29 cellular contexts compared by ENCODE assay signal in the genomic region with DNA sequence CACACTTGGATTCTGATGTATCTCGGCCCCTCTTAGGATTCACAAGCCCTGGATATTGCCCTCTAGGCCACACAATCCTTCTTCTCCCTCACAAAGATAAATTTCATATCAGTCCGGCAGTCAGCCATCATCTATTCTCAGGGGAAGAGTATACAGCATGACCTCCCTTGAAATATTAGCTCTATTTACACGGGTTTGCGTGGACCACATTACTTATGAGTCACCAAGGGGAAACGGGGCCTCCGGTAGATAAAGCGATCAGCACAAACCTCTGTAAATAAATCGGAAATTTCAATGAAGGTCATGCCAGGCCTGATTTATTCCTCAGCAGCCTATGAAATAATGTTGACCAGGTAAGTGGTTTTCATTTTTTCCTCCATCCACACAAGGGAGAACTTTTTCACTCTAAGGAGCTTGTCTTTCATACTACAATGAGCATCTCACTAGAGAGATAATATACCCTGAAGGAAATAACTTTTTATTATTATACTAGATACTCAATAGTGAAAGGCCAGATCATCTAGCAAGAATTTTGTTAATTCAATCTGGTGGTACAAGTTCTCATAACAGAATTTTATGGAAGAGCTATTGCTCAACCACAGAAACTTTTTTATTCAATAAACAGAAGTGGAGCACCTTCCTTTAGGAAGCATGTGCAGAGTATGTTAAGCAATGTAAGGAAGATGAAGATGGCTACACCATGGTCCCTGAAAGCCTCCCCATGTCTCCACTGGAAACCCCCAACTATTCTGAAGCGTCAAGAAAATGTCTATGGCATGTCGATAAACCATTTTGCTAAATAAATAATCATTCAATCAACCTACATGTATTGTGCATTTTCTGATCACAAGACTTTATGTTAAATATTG.
DNase-seq lines count a peak whose midpoint lies in the region; ATAC-seq and TF ChIP-seq lines count a peak whose summit lies in the region.
"Had no signal": no experiment of that assay in that cellular context is flagged by ENCODE, and none has a peak within 500 bp of the region (broad histone marks: within the 10 kb centered on the region; RNA-seq: fewer than 3 reads in every experiment).

No MANE protein-coding gene starts in this region.

- TF ChIP-seq CTCF in mammary epithelial cell (conservative IDR thresholded peaks at IDR 0.05 in 1 of 2, IDR thresholded peaks at IDR 0.05 in 1 of 2; ENCODE audit: extremely low read depth in 1 of 2, insufficient read depth in 1 of 2, low read depth in 1 of 2, low read length in 2 of 2) (no peak), MCF 10A (IDR thresholded peaks at IDR 0.05; ENCODE audit: unreplicated experiment) (no peak), PC-3 (conservative IDR thresholded peaks at IDR 0.05; ENCODE audit: low read depth, low read length) (no peak), choroid plexus epithelial cell (conservative IDR thresholded peaks at IDR 0.05; ENCODE audit: low read depth, low read length) (no peak)

- H3K79me2 ChIP-seq in mammary epithelial cell (ENCODE audit: insufficient read depth, low read length) (no peaks in the 10 kb centered on the region), PC-3 (ENCODE audit: low read length) (no peaks in the 10 kb centered on the region)

- no peak overlapping the region for H3K4me3 Mint-ChIP-seq in MCF 10A (ENCODE audit: unreplicated experiment)
- H3K4me3 Mint-ChIP-seq: activated CD8-positive, alpha-beta T cell treated with anti-CD3 and anti-CD28 coated beads for 36 hours; activated T-helper 1 cell treated with anti-CD3 and anti-CD28 coated beads, Interleukin-12 subunit alpha, Interleukin-12 subunit beta, Interleukin-2, Interleukin-4 antibody, amounts not matched to agents 30 ng/mL and 10 ng/mL and 1 ng/mL, durations not matched to agents 14 hours and 24 hours and 36 hours; CD14-positive monocyte; H9; memory B cell; neural crest cell had no signal

- in situ Hi-C loops in mammary epithelial cell (cut with MboI; ENCODE audit: low sequenced_read_pairs in 2 of 2) = no loop called here

- 93% methylated on average over 10 of the region's 10 CpGs for WGBS in mammary epithelial cell (ENCODE audit: low coverage, missing lambda C conversion rate)

- H3K4me1 Mint-ChIP-seq in MCF 10A (ENCODE audit: insufficient read depth, unreplicated experiment) = peaks cover 4% of the 10 kb centered on the region
- H3K4me1 Mint-ChIP-seq: CD14-positive monocyte, memory B cell, neural crest cell had no signal

- H3K36me3 ChIP-seq in mammary epithelial cell (ENCODE audit: insufficient read depth, low read length) = no peaks in the 10 kb centered on the region
- H3K36me3 ChIP-seq in PC-3 (ENCODE audit: low read depth, low read length) = no peaks in the 10 kb centered on the region
- H3K36me3 ChIP-seq: esophagus squamous epithelium, pancreas, SJSA1, suprapubic skin, upper lobe of right lung had no signal

- dilution Hi-C loops in mammary epithelial cell (cut with HindIII; ENCODE audit: low sequenced_read_pairs) = no loop called here

- no peaks in the 10 kb centered on the region for H3K27me3 Mint-ChIP-seq in MCF 10A (ENCODE audit: insufficient read depth, unreplicated experiment)
- H3K27me3 Mint-ChIP-seq: activated CD8-positive, alpha-beta T cell treated with anti-CD3 and anti-CD28 coated beads for 36 hours had no signal

- no peak overlapping the region for H3K9ac ChIP-seq in mammary epithelial cell (ENCODE audit: insufficient read depth, low read length)
- H3K9ac ChIP-seq in PC-3 (ENCODE audit: low read length) = peak overlapping the region; percentile 17; the same call in 1 of the 2 replicates

- H3K9me3 ChIP-seq in mammary epithelial cell (replicated peaks; ENCODE audit: insufficient read depth, low read length) (no peaks in the 10 kb centered on the region), PC-3 (ENCODE audit: low read length) (no peaks in the 10 kb centered on the region)
- H3K9me3 ChIP-seq: body of pancreas, esophagus squamous epithelium, pancreas, SJSA1, suprapubic skin, upper lobe of right lung had no signal

- H3K27ac Mint-ChIP-seq in MCF 10A (ENCODE audit: low read depth, unreplicated experiment) = no peak overlapping the region
- H3K27ac Mint-ChIP-seq: activated CD8-positive, alpha-beta T cell treated with anti-CD3 and anti-CD28 coated beads for 36 hours; activated T-helper 1 cell treated with anti-CD3 and anti-CD28 coated beads, Interleukin-12 subunit alpha, Interleukin-12 subunit beta, Interleukin-2, Interleukin-4 antibody, amounts not matched to agents 30 ng/mL and 10 ng/mL and 1 ng/mL, durations not matched to agents 14 hours and 24 hours and 36 hours; CD14-positive monocyte; H9; memory B cell had no signal

- no peak overlapping the region for H3K4me3 ChIP-seq in mammary epithelial cell (replicated peaks in 1 of 3; ENCODE audit: insufficient read depth in 1 of 3, low read depth in 2 of 3, low read length in 3 of 3)
- no peak overlapping the region for H3K4me3 ChIP-seq in PC-3 (ENCODE audit: low read length)
- H3K4me3 ChIP-seq in choroid plexus epithelial cell (ENCODE audit: low read depth, low read length) = no peak overlapping the region
- H3K4me3 ChIP-seq: body of pancreas, dorsolateral prefrontal cortex, esophagus squamous epithelium, pancreas, SJSA1, suprapubic skin, upper lobe of right lung had no signal

- H2AFZ ChIP-seq in mammary epithelial cell (ENCODE audit: low read depth, low read length) (no peak overlapping the region), PC-3 (ENCODE audit: low read length) (no peak overlapping the region)

- DNase-seq in mammary epithelial cell (peak; percentile 9), MCF 10A (ENCODE audit: unreplicated experiment) (no peak), PC-3 (peak; percentile 70), choroid plexus epithelial cell (ENCODE audit: low read depth) (peak; percentile 44), superior temporal gyrus (ENCODE audit: extremely low spot score) (no peak), cardiac septum (ENCODE audit: low spot score) (no peak)
- DNase-seq: activated CD8-positive, alpha-beta memory T cell treated with anti-CD3 and anti-CD28 coated beads, Interleukin-2, amount 50 U/mL, for 48 hours; activated CD8-positive, alpha-beta T cell treated with anti-CD3 and anti-CD28 coated beads for 36 hours; activated naive CD4-positive, alpha-beta T cell treated with Interleukin-2 at 50 U/mL for 16 hours; body of pancreas; dorsolateral prefrontal cortex; esophagus squamous epithelium; H9; left colon; NCI-H1436 treated with DMSO at 0.1 percent for 48 hours; NCI-H82; pancreas; small intestine; stimulated activated naive CD4-positive, alpha-beta T cell; upper lobe of right lung had no signal

- POLR2A ChIA-PET in MCF 10A (lab: Yijun Ruan, JAX) = no interaction called here
- POLR2A ChIA-PET in PC-3 (lab: Charles Lee; ENCODE audit: unreplicated experiment) = no interaction called here

- intact Hi-C loops in mammary epithelial cell (cut with micrococcal nuclease) (no loop called here), MCF 10A (cut with micrococcal nuclease) (no loop called here), PC-3 (cut with micrococcal nuclease) (no loop called here), cardiac septum (cut with DNase I) (no loop called here)

- no peaks in the 10 kb centered on the region for H4K20me1 ChIP-seq in mammary epithelial cell (ENCODE audit: insufficient read depth, low read length)
- H4K20me1 ChIP-seq in PC-3 (ENCODE audit: low read length) = no peaks in the 10 kb centered on the region

- no peaks in the 10 kb centered on the region for H3K4me1 ChIP-seq in mammary epithelial cell (ENCODE audit: insufficient read depth, low read length)
- peaks cover 34% of the 10 kb centered on the region for H3K4me1 ChIP-seq in PC-3 (ENCODE audit: insufficient read depth, low read length)
- H3K4me1 ChIP-seq: body of pancreas, esophagus squamous epithelium, pancreas, SJSA1, suprapubic skin, upper lobe of right lung had no signal

- no peaks in the 10 kb centered on the region for H3K27me3 ChIP-seq in mammary epithelial cell (ENCODE audit: insufficient read depth, low read length)
- no peaks in the 10 kb centered on the region for H3K27me3 ChIP-seq in PC-3 (ENCODE audit: low read length)
- H3K27me3 ChIP-seq: body of pancreas, esophagus squamous epithelium, pancreas, SJSA1, suprapubic skin, upper lobe of right lung had no signal

- H3K4me2 ChIP-seq in mammary epithelial cell (ENCODE audit: insufficient read depth, low read depth, low read length) = no peak overlapping the region
- peak overlapping the region; percentile 51 for H3K4me2 ChIP-seq in PC-3 (ENCODE audit: low read length)

- no peaks in the 10 kb centered on the region for H3K9me3 Mint-ChIP-seq in MCF 10A (ENCODE audit: unreplicated experiment)
- H3K9me3 Mint-ChIP-seq: activated CD8-positive, alpha-beta T cell treated with anti-CD3 and anti-CD28 coated beads for 36 hours; activated T-helper 1 cell treated with anti-CD3 and anti-CD28 coated beads, Interleukin-12 subunit alpha, Interleukin-12 subunit beta, Interleukin-2, Interleukin-4 antibody, amounts not matched to agents 30 ng/mL and 10 ng/mL and 1 ng/mL, durations not matched to agents 14 hours and 24 hours and 36 hours; H9 had no signal

- BruUV-seq in mammary epithelial cell (replicated peaks; lab: Mats Ljungman, UMichigan) (no TSS peak), MCF 10A (replicated peaks; lab: Mats Ljungman, UMichigan) (no TSS peak), PC-3 (replicated peaks; lab: Mats Ljungman, UMichigan) (no TSS peak)

- ATAC-seq in PC-3 = peak; percentile 82
- no peak for ATAC-seq in GM19023 (IDR thresholded peaks at IDR 0.05; ENCODE audit: unreplicated experiment)
- ATAC-seq in GM18502 (IDR thresholded peaks at IDR 0.05; ENCODE audit: poor library complexity, unreplicated experiment) = no peak
- ATAC-seq: activated CD8-positive, alpha-beta T cell treated with anti-CD3 and anti-CD28 coated beads for 36 hours; body of pancreas; left colon; upper lobe of right lung had no signal

- CTCF ChIA-PET in mammary epithelial cell (lab: Charles Lee; ENCODE audit: low non-redundant PET) = no interaction called here
- CTCF ChIA-PET in MCF 10A (lab: Yijun Ruan, JAX) = interaction anchor here (0.7 kb wide), 1 partner anchor 84 kb away, joined by 3 read pairs; no protein-coding TSS in a partner anchor
- CTCF ChIA-PET in PC-3 (lab: Charles Lee) = no interaction called here

- H3K27ac ChIP-seq in mammary epithelial cell (ENCODE audit: insufficient read depth, low read depth, low read length) (no peak overlapping the region), PC-3 (ENCODE audit: low read length) (peak overlapping the region; percentile 73)
- H3K27ac ChIP-seq: body of pancreas, dorsolateral prefrontal cortex, esophagus squamous epithelium, HL-60, pancreas, SJSA1, suprapubic skin, upper lobe of right lung had no signal

- H3K36me3 Mint-ChIP-seq in MCF 10A (ENCODE audit: insufficient read depth, unreplicated experiment) = no peaks in the 10 kb centered on the region
- H3K36me3 Mint-ChIP-seq: CD14-positive monocyte, memory B cell had no signal

- no peaks in the 10 kb centered on the region for H3K9me2 ChIP-seq in PC-3 (replicated peaks; ENCODE audit: low read length)

- no peaks in the 10 kb centered on the region for H3F3A ChIP-seq in PC-3 (ENCODE audit: low read length, unreplicated experiment)

Comparison
In these comparisons a context has a peak if more than half of its experiments do, and no peak if none do; other contexts are left out.
1. DNase-seq: peak in mammary epithelial cell (single experiment), PC-3 (single experiment) and choroid plexus epithelial cell (single experiment); none in MCF 10A (single experiment), superior temporal gyrus (single experiment) and cardiac septum (single experiment).